In the genomic region with DNA sequence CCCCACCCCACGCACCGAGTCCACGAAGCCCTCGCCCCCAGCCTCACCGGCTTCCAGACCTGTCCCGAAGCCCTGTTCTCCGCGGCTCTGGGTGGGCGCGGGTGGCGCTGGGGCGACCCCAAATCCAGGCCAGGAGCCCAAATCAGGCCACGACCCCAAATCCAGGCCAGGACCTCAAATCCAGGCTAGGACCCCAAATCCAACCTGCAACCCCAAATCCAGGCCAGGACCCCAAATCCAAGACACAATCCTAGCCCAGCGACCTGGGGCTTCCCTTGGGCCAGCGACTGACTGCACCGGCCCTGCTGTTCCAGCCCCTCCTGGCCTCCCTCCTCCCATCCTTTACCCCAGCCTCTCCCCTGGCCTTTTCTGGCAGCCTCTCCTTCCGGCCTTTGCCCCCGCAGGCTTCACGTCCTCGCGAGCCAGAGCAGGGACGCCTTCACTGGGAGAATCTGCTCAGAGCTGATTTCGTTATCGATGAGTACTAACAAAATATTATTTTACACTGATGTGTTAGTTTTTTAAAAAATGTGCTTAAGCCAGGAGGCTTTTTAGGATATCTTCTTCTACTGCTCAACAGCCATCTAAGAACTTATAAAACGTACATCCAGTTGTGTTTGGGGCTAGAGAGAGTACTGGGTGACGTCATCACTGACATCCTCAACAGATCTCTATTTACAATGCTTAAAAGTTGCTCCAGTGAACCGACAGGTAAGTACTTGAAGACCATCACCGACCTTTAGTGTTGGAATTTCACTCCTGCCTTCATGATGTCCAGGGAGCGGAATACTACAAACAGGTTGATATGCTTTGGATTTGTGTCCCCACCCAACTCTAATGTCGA, we compare ENCODE assay signal across 9 cellular contexts. TPM values are rescaled to one million over a fixed set of nuclear protein-coding genes. Genes with fewer than 3 reads are reported as not detected.
DNase-seq lines count a peak whose midpoint lies in the region; ATAC-seq, FAIRE-seq and TF ChIP-seq lines count a peak whose summit lies in the region.
"Had no signal": no experiment of that assay in that cellular context is flagged by ENCODE, and none has a peak within 500 bp of the region (broad histone marks: within the 10 kb centered on the region; RNA-seq: fewer than 3 reads in every experiment).

No MANE protein-coding gene starts in this region.

- H2BK5ac ChIP-seq in H1 (ENCODE audit: low read depth, low read length), result no peak overlapping the region

- H3K36me3 ChIP-seq in H1 (ENCODE audit: control insufficient read depth in 2 of 4, insufficient read depth in 4 of 4, low read length in 3 of 4) (no peaks in the 10 kb centered on the region), brain microvascular endothelial cell (replicated peaks) (no peaks in the 10 kb centered on the region)
- H3K36me3 ChIP-seq: tibial nerve had no signal

- H3K4me3 Mint-ChIP-seq in naive B cell, result peak overlapping the region in 5 of 8 donors; percentile 37 to 70 (median 41)

- no peaks in the 10 kb centered on the region for H3K79me1 ChIP-seq in H1 (ENCODE audit: low read depth, low read length)

- no peak overlapping the region for H2BK12ac ChIP-seq in H1 (ENCODE audit: low read depth, low read length)

- H3K14ac ChIP-seq in H1 (ENCODE audit: insufficient read length), result no peak overlapping the region

- POLR2A ChIA-PET in H1 (lab: Charles Lee; ENCODE audit: partially characterized antibody), result no interaction called here

- peaks cover 46 to 62% (median 53%) of the 10 kb centered on the region in 3 donors for H3K27me3 Mint-ChIP-seq in naive B cell

- H3K4me3 ChIP-seq in H1 (ENCODE audit: extremely low read depth in 1 of 4, insufficient read depth in 2 of 4, low read depth in 3 of 4, low read length in 4 of 4) (peak overlapping the region in 1 of 4 experiments; percentile 61; a peak in 2 of 8 replicates), brain microvascular endothelial cell (ENCODE audit: low read depth, low read length) (no peak overlapping the region)

- TF ChIP-seq CTCF in H1 (IDR thresholded peaks at IDR 0.05; ENCODE audit: control extremely low read depth in 1 of 3, insufficient read depth in 1 of 3, low read depth in 1 of 3, low read length in 3 of 3) (no peak), brain microvascular endothelial cell (IDR thresholded peaks at IDR 0.05; ENCODE audit: low read depth, low read length, missing control alignments) (no peak)

- 74% methylated on average over 29 of the region's 30 CpGs; no CpG with 5 or more reads in 1 of the 2 experiments for WGBS in H1 (ENCODE audit: extremely low coverage in 1 of 2, insufficient coverage in 1 of 2, insufficient read length in 1 of 2, insufficient replicate concordance in 2 of 2, low coverage in 1 of 2, low lambda C conversion rate in 2 of 2, missing lambda C conversion rate in 1 of 2), 2 experiments

- no peak overlapping the region for H3K27ac Mint-ChIP-seq in naive B cell

- H3K9ac ChIP-seq in H1 (replicated peaks in 1 of 4; ENCODE audit: extremely low read depth in 1 of 4, low read depth in 3 of 4, low read length in 3 of 4), result no peak overlapping the region

- intact Hi-C loops in cardiac septum (cut with DNase I) (loop anchor here (10.0 kb wide), 1 partner anchor 87 kb away; no protein-coding TSS in a partner anchor), left ventricle myocardium superior (cut with micrococcal nuclease) (loop anchor here (10.0 kb wide), 1 partner anchor 217 kb away; no protein-coding TSS in a partner anchor)

- no peak for FAIRE-seq in H1 (lab: Jason Lieb, UNC)

- H3K27me3 ChIP-seq in H1 (replicated peaks in 1 of 4; ENCODE audit: control insufficient read depth in 3 of 4, extremely low read depth in 1 of 4, insufficient read depth in 3 of 4, low read length in 3 of 4), result peaks cover 3 to 20% (median 16%) of the 10 kb centered on the region in 4 experiments
- peaks cover 19% of the 10 kb centered on the region for H3K27me3 ChIP-seq in brain microvascular endothelial cell (replicated peaks)

- DNase-seq in cardiac septum (ENCODE audit: low spot score), result peak; percentile 54
- no peak for DNase-seq in left ventricle myocardium superior
- no peak for DNase-seq in H1 (ENCODE audit: low read depth in 1 of 2, low spot score in 2 of 2)
- DNase-seq in naive B cell, result no peak
- DNase-seq in ureter (ENCODE audit: low spot score), result peak; percentile 42
- DNase-seq in HK-2 (ENCODE audit: unreplicated experiment), result no peak
- no peak for DNase-seq in brain microvascular endothelial cell

- no peak overlapping the region for H2BK20ac ChIP-seq in H1 (ENCODE audit: low read length)

- peaks cover 0 to 7% (median 3%) of the 10 kb centered on the region in 3 donors for H3K4me1 Mint-ChIP-seq in naive B cell

- H3K23me2 ChIP-seq in H1 (ENCODE audit: low read depth, low read length), result peaks cover 7% of the 10 kb centered on the region; the same call in 1 of the 2 replicates

- no peaks in the 10 kb centered on the region for H3K79me2 ChIP-seq in H1 (ENCODE audit: control insufficient read depth in 1 of 2, insufficient read depth in 2 of 2, low read length in 2 of 2)

- H4K91ac ChIP-seq in H1 (replicated peaks; ENCODE audit: insufficient read length, low read length), result no peak overlapping the region

- H3K4me1 ChIP-seq in H1 (replicated peaks in 1 of 4; ENCODE audit: control insufficient read depth in 3 of 4, insufficient read depth in 4 of 4, low read length in 3 of 4), result peaks cover 0 to 4% (median 3%) of the 10 kb centered on the region in 4 experiments; a peak in 3 of 7 replicates

- H2BK15ac ChIP-seq in H1 (ENCODE audit: low read length), result no peak overlapping the region

- no peaks in the 10 kb centered on the region for H3K36me3 Mint-ChIP-seq in naive B cell

- no peak overlapping the region for H3K56ac ChIP-seq in H1 (replicated peaks; ENCODE audit: insufficient read length, low read depth, low read length)

- in situ Hi-C loops in brain microvascular endothelial cell (cut with HindIII; ENCODE audit: low pct_ligation_motif_present, low sequenced_read_pairs), result loop anchor here (25.0 kb wide), 1 partner anchor 235 kb away; no protein-coding TSS in a partner anchor

- TF ChIP-seq EP300 in H1 (IDR thresholded peaks at IDR 0.05; ENCODE audit: borderline replicate concordance in 1 of 2, low read depth in 2 of 2, low read length in 2 of 2), result no peak

- no peak overlapping the region for H2AK5ac ChIP-seq in H1 (ENCODE audit: low read depth, low read length)

- CTCF ChIA-PET in H1 (lab: Charles Lee; ENCODE audit: partially characterized antibody), result interaction anchor here (1.7 to 6.8 kb wide), 2 partner anchors 55 to 81 kb away, joined by 4 to 64 read pairs; a partner anchor contains a TSS

- H2BK120ac ChIP-seq in H1 (replicated peaks; ENCODE audit: low read depth, low read length), result no peak overlapping the region

- H3K4ac ChIP-seq in H1 (replicated peaks; ENCODE audit: insufficient read length, low read depth, low read length), result no peak overlapping the region

- no peak for TF ChIP-seq RAD21 in H1 (IDR thresholded peaks at IDR 0.05 in 1 of 2, conservative IDR thresholded peaks at IDR 0.05 in 1 of 2; ENCODE audit: low read depth in 2 of 2, low read length in 2 of 2)

- H3K18ac ChIP-seq in H1 (ENCODE audit: extremely low read depth, low read length), result no peak overlapping the region

- no peak overlapping the region for H2AFZ ChIP-seq in H1 (ENCODE audit: low read length)

- H3K27ac ChIP-seq in H1 (ENCODE audit: low read depth, low read length), result no peak overlapping the region
- no peak overlapping the region for H3K27ac ChIP-seq in brain microvascular endothelial cell
- H3K27ac ChIP-seq: tibial nerve had no signal

- H4K8ac ChIP-seq in H1 (ENCODE audit: extremely low read depth, insufficient read depth, low read length), result peak overlapping the region; percentile 36; the same call in 1 of the 2 replicates

- H3K9me3 Mint-ChIP-seq in naive B cell, result no peaks in the 10 kb centered on the region

- no peaks in the 10 kb centered on the region for H4K20me1 ChIP-seq in H1 (replicated peaks in 1 of 2; ENCODE audit: control insufficient read depth in 1 of 2, insufficient read depth in 2 of 2, low read length in 2 of 2)

- no peak overlapping the region for H3K23ac ChIP-seq in H1 (ENCODE audit: insufficient read length)

- ATAC-seq in left ventricle myocardium superior (no peak), naive B cell (ENCODE audit: low read depth in 2 of 2) (no peak), GM21390 (IDR thresholded peaks at IDR 0.05; ENCODE audit: unreplicated experiment) (no peak)

- no peak overlapping the region for H4K5ac ChIP-seq in H1 (ENCODE audit: insufficient read length, low read depth, low read length)

- no peak for TF ChIP-seq POLR2A in H1 (IDR thresholded peaks at IDR 0.05; ENCODE audit: control extremely low read depth in 1 of 2, low read depth in 2 of 2, low read length in 2 of 2)

- no peaks in the 10 kb centered on the region for H3K9me3 ChIP-seq in H1 (ENCODE audit: insufficient read depth in 2 of 2, low read depth in 1 of 2, low read length in 1 of 2)
- H3K9me3 ChIP-seq: tibial nerve had no signal

- peak overlapping the region; percentile 59 to 73 for H3K4me2 ChIP-seq in H1 (ENCODE audit: insufficient read depth in 1 of 2, low read depth in 2 of 2, low read length in 2 of 2)

RNA-seq across cellular contexts. Expression of a gene that starts 34.7 kb away (rescaled TPM):
- total RNA-seq in cardiac septum (0.57 TPM), left ventricle myocardium superior (0.32 TPM), ureter (1.7 TPM)
- total RNA-seq in H1 (2021; fragmentation: NEBNext Ultra II Directional; extraction: Animal tissue kit (Norgen Biotek cat#: 25700)), result 34.5 and 39.2 TPM in 2 replicates
- polyA plus RNA-seq in H1 (2011; rRNA removed) (17.9 and 20.0 TPM in 2 replicates), naive B cell (ENCODE audit: low read depth in 6 of 6) (1 to 10 TPM in 5 of 6 donors, not detected in 1; 1.2 to 3.1 (median 1.8) TPM)
- 28.8 TPM for polyA plus RNA-seq in H1 (2011; cell fraction: cytosol; rRNA removed)
- 27.0 TPM for polyA plus RNA-seq in H1 (2011; cell fraction: nucleus; rRNA removed)
- 26.9 to 37.9 TPM (median 33.7 TPM) in 4 replicates for polyA plus RNA-seq in H1 (2012, experiment 1 of 2)
- 13.1 TPM for polyA plus RNA-seq in H1 (2012, experiment 2 of 2)
- 33.0 TPM for polyA plus RNA-seq in H1 (2013, experiment 1 of 2)
- 33.3 TPM for polyA plus RNA-seq in H1 (2013, experiment 2 of 2)
- 29.1 and 53.1 TPM in 2 replicates for polyA minus RNA-seq in H1 (2011; rRNA and poly(A)+ RNA removed)
- 20.4 TPM for polyA minus RNA-seq in H1 (2011; cell fraction: cytosol; rRNA and poly(A)+ RNA removed)
- polyA minus RNA-seq in H1 (2011; cell fraction: nucleus; rRNA and poly(A)+ RNA removed), result 24.3 TPM

RNA-seq across cellular contexts. Expression of a gene that starts 34.8 kb away (rescaled TPM):
- total RNA-seq in cardiac septum, result 25.9 TPM
- total RNA-seq in left ventricle myocardium superior, result 26.1 TPM
- 46.5 and 49.4 TPM in 2 replicates for total RNA-seq in H1 (2021; fragmentation: NEBNext Ultra II Directional; extraction: Animal tissue kit (Norgen Biotek cat#: 25700))
- polyA plus RNA-seq in H1 (2011; rRNA removed), result 9.3 and 16.2 TPM in 2 replicates
- 17.0 TPM for polyA plus RNA-seq in H1 (2011; cell fraction: cytosol; rRNA removed)
- 50.5 TPM for polyA plus RNA-seq in H1 (2011; cell fraction: nucleus; rRNA removed)
- 36.8 to 40.3 TPM (median 39.2 TPM) in 4 replicates for polyA plus RNA-seq in H1 (2012, experiment 1 of 2)
- polyA plus RNA-seq in H1 (2012, experiment 2 of 2), result 14.0 TPM
- polyA plus RNA-seq in H1 (2013, experiment 1 of 2), result 29.3 TPM
- 26.5 TPM for polyA plus RNA-seq in H1 (2013, experiment 2 of 2)
- 22.4 and 30.0 TPM in 2 replicates for polyA minus RNA-seq in H1 (2011; rRNA and poly(A)+ RNA removed)
- 18.1 TPM for polyA minus RNA-seq in H1 (2011; cell fraction: cytosol; rRNA and poly(A)+ RNA removed)
- 48.6 TPM for polyA minus RNA-seq in H1 (2011; cell fraction: nucleus; rRNA and poly(A)+ RNA removed)
- polyA plus RNA-seq in naive B cell (ENCODE audit: low read depth in 6 of 6), result 10 to 100 TPM in 4 of 6 donors, 1 to 10 TPM in 2; 5.6 to 16.2 (median 12.5) TPM
- total RNA-seq in ureter, result 63.6 TPM

Comparison
In these comparisons a context has a peak if more than half of its experiments do, and no peak if none do; other contexts are left out.
1. DNase-seq: peak in cardiac septum (single experiment) and ureter (single experiment); none in left ventricle myocardium superior (single experiment), H1 (0 of 2), naive B cell (single experiment), HK-2 (single experiment) and brain microvascular endothelial cell (single experiment).
2. RNA of a gene that starts 34.7 kb away (total RNA-seq): 34.5 to 39.2 TPM in H1; 1.7 TPM in ureter (single experiment), 0.57 TPM in cardiac septum (single experiment) and 0.32 TPM in left ventricle myocardium superior (single experiment); every median in the first group is over 10 times any median in the second.